ENCODE assay signal across 24 cellular contexts in genomic region chr15:35693286-35693685, GRCh38.
DNase-seq lines count a peak whose midpoint lies in the region; TF ChIP-seq lines count a peak whose summit lies in the region.
"Had no signal": no experiment of that assay in that cellular context is flagged by ENCODE, and none has a peak within 500 bp of the region (broad histone marks: within the 10 kb centered on the region; RNA-seq: fewer than 3 reads in every experiment).

No MANE protein-coding gene starts in this region.

- peaks cover 27% of the 10 kb centered on the region for H3K4me1 ChIP-seq in smooth muscle cell (ENCODE audit: low read depth)
- H3K4me1 ChIP-seq: prostate gland had no signal

- no peak overlapping the region for H3K4me3 ChIP-seq in astrocyte of the spinal cord (ENCODE audit: low read depth, low read length)
- no peak overlapping the region for H3K4me3 ChIP-seq in fibroblast of the aortic adventitia (ENCODE audit: low read depth, low read length)
- H3K4me3 ChIP-seq in smooth muscle cell: no peak overlapping the region
- H3K4me3 ChIP-seq: mucosa of descending colon, prostate gland, skin epidermis had no signal

- peaks cover 6% of the 10 kb centered on the region for H3F3A ChIP-seq in smooth muscle cell (ENCODE audit: low read depth)

- H3K79me2 ChIP-seq in smooth muscle cell (ENCODE audit: low read depth): no peaks in the 10 kb centered on the region

- H4K20me1 ChIP-seq in smooth muscle cell (ENCODE audit: low read depth): no peaks in the 10 kb centered on the region

- peaks cover 64% of the 10 kb centered on the region for H3K4me1 Mint-ChIP-seq in HFFc6 (ENCODE audit: low read depth)
- H3K4me1 Mint-ChIP-seq: CD8-positive, alpha-beta memory T cell; neural crest cell; stimulated activated naive B cell treated with anti-CD40 and anti-IgM and Interleukin-4, amounts not matched to agents 10 μg/mL and 1 μg/mL and 100 μg/mL, for 72 hours had no signal

- H2AFZ ChIP-seq in smooth muscle cell (ENCODE audit: low read depth): no peak overlapping the region

- peak overlapping the region; percentile 34 for H3K4me3 Mint-ChIP-seq in HFFc6
- H3K4me3 Mint-ChIP-seq: activated T-cell treated with anti-CD3 and anti-CD28 coated beads, Interleukin-2, amount 50 U/mL, for 24 hours; CD8-positive, alpha-beta memory T cell; endodermal cell; neural crest cell; stimulated activated naive B cell treated with anti-CD40 and anti-IgM and Interleukin-4, amounts not matched to agents 10 μg/mL and 1 μg/mL and 100 μg/mL, for 72 hours had no signal

- H3K27me3 ChIP-seq in smooth muscle cell (ENCODE audit: low read depth): no peaks in the 10 kb centered on the region

- peak overlapping the region; percentile 2; the same call in 1 of the 2 replicates for H3K27ac Mint-ChIP-seq in HFFc6
- H3K27ac Mint-ChIP-seq: activated T-cell treated with anti-CD3 and anti-CD28 coated beads, Interleukin-2, amount 50 U/mL, for 24 hours; CD8-positive, alpha-beta memory T cell; endodermal cell; stimulated activated naive B cell treated with anti-CD40 and anti-IgM and Interleukin-4, amounts not matched to agents 10 μg/mL and 1 μg/mL and 100 μg/mL, for 72 hours had no signal

- no peak for TF ChIP-seq CTCF in HFFc6 (IDR thresholded peaks at IDR 0.05)
- TF ChIP-seq CTCF in astrocyte of the spinal cord (IDR thresholded peaks at IDR 0.05; ENCODE audit: low read depth, low read length): no peak
- TF ChIP-seq CTCF in fibroblast of the aortic adventitia (IDR thresholded peaks at IDR 0.05; ENCODE audit: insufficient read depth, low read length): no peak
- no peak for TF ChIP-seq CTCF in smooth muscle cell (IDR thresholded peaks at IDR 0.05; ENCODE audit: borderline replicate concordance, insufficient read depth, poor library complexity, severe bottlenecking)

- in situ Hi-C loops in astrocyte of the spinal cord (cut with HindIII; ENCODE audit: low sequenced_read_pairs): no loop called here

- DNase-seq in HFFc6: peak; percentile 17
- peak; percentile 56 for DNase-seq in astrocyte of the spinal cord (ENCODE audit: low read depth, low spot score)
- DNase-seq in fibroblast of the aortic adventitia (ENCODE audit: low read depth): peak; percentile 72
- DNase-seq in smooth muscle cell (lab: John Stamatoyannopoulos, UW; ENCODE audit: unreplicated experiment): no peak
- DNase-seq in NCI-H446 treated with DMSO at 0.1 percent for 48 hours (lab: John Stamatoyannopoulos, UW): no peak
- DNase-seq in A172 (ENCODE audit: low spot score): no peak
- DNase-seq in NCI-H69 (lab: John Stamatoyannopoulos, UW): no peak
- DNase-seq in SHP77 treated with DMSO at 0.1 percent for 48 hours (lab: John Stamatoyannopoulos, UW): no peak
- DNase-seq: activated CD4-positive, alpha-beta T cell treated with anti-CD3 and anti-CD28 coated beads for 1 hour; activated naive CD4-positive, alpha-beta T cell; activated T-cell treated with anti-CD3 and anti-CD28 coated beads, Interleukin-2, amount 50 U/mL, for 24 hours; CD8-positive, alpha-beta memory T cell; DMS153; endodermal cell; hippocampal formation; mucosa of descending colon; MV-4-11; NCI-H1694; NCI-H82; stimulated activated naive B cell treated with anti-CD40 and anti-IgM and Interleukin-4, amounts not matched to agents 10 μg/mL and 1 μg/mL and 100 μg/mL, for 72 hours had no signal

- no peaks in the 10 kb centered on the region for H3K27me3 Mint-ChIP-seq in HFFc6 (ENCODE audit: insufficient read depth)

- no peaks in the 10 kb centered on the region for H3K9me3 Mint-ChIP-seq in HFFc6
- H3K9me3 Mint-ChIP-seq: activated T-cell treated with anti-CD3 and anti-CD28 coated beads, Interleukin-2, amount 50 U/mL, for 24 hours; CD8-positive, alpha-beta memory T cell; endodermal cell; neural crest cell; stimulated activated naive B cell treated with anti-CD40 and anti-IgM and Interleukin-4, amounts not matched to agents 10 μg/mL and 1 μg/mL and 100 μg/mL, for 72 hours had no signal

- WGBS in smooth muscle cell (ENCODE audit: low lambda C conversion rate): 41% methylated on average over 2 of the region's 2 CpGs

- peak overlapping the region; percentile 18 for H3K27ac ChIP-seq in smooth muscle cell (ENCODE audit: low read depth)
- H3K27ac ChIP-seq: KMS-11, prostate gland, skin epidermis had no signal

- peak overlapping the region; percentile 57 for H3K4me2 ChIP-seq in smooth muscle cell
- H3K4me2 ChIP-seq: KMS-11 had no signal

- no peaks in the 10 kb centered on the region for H3K36me3 ChIP-seq in smooth muscle cell (ENCODE audit: low read depth)
- H3K36me3 ChIP-seq: prostate gland had no signal

- H3K36me3 Mint-ChIP-seq in HFFc6 (ENCODE audit: low read depth): no peaks in the 10 kb centered on the region
- H3K36me3 Mint-ChIP-seq: CD8-positive, alpha-beta memory T cell; stimulated activated naive B cell treated with anti-CD40 and anti-IgM and Interleukin-4, amounts not matched to agents 10 μg/mL and 1 μg/mL and 100 μg/mL, for 72 hours had no signal

- no peaks in the 10 kb centered on the region for H3K9me3 ChIP-seq in smooth muscle cell (replicated peaks; ENCODE audit: low read depth)
- H3K9me3 ChIP-seq: mucosa of descending colon, prostate gland had no signal

- H3K9ac ChIP-seq in smooth muscle cell (ENCODE audit: low read depth): no peak overlapping the region
- H3K9ac ChIP-seq: KMS-11 had no signal

Comparison
In these comparisons a context has a peak if more than half of its experiments do, and no peak if none do; other contexts are left out.
1. DNase-seq: peak in HFFc6 (single experiment), astrocyte of the spinal cord (single experiment) and fibroblast of the aortic adventitia (single experiment); none in smooth muscle cell (single experiment), NCI-H446 treated with DMSO at 0.1 percent for 48 hours (single experiment), A172 (single experiment), NCI-H69 (single experiment) and SHP77 treated with DMSO at 0.1 percent for 48 hours (single experiment).